ENCODE assay signal across 2 cellular contexts in the genomic region with DNA sequence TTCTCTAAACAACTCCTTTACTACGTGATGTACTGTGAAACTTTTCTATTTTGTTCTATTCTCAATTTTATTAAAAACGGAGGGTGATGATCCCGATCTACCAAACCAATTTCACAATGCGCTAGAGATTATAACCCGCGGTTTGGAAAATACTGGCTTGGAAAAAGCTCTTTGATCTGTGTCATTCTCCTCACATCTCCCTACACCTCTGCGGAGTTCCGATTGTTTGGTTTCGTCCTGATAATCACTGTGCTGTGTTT.
TF ChIP-seq lines count a peak whose summit lies in the region.

No MANE protein-coding gene starts in this region.

TF ChIP-seq in K562, 482 proteins besides CTCF, POLR2A, EP300 and RAD21 (continues in another document):
- TF ChIP-seq, protein P1, sequence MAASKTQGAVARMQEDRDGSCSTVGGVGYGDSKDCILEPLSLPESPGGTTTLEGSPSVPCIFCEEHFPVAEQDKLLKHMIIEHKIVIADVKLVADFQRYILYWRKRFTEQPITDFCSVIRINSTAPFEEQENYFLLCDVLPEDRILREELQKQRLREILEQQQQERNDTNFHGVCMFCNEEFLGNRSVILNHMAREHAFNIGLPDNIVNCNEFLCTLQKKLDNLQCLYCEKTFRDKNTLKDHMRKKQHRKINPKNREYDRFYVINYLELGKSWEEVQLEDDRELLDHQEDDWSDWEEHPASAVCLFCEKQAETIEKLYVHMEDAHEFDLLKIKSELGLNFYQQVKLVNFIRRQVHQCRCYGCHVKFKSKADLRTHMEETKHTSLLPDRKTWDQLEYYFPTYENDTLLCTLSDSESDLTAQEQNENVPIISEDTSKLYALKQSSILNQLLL (CRISPR knock-in tag; IDR thresholded peaks at IDR 0.05; ENCODE audit: borderline replicate concordance), result no peak
- TF ChIP-seq, protein P2, sequence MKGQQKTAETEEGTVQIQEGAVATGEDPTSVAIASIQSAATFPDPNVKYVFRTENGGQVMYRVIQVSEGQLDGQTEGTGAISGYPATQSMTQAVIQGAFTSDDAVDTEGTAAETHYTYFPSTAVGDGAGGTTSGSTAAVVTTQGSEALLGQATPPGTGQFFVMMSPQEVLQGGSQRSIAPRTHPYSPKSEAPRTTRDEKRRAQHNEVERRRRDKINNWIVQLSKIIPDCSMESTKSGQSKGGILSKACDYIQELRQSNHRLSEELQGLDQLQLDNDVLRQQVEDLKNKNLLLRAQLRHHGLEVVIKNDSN (CRISPR knock-in tag; IDR thresholded peaks at IDR 0.05), result no peak
- TF ChIP-seq ESRRA (IDR thresholded peaks at IDR 0.05; ENCODE audit: borderline replicate concordance, low read depth) (no peak), ZNF589 (CRISPR knock-in tag; IDR thresholded peaks at IDR 0.05; ENCODE audit: low read depth) (no peak), SMARCA4 (IDR thresholded peaks at IDR 0.05) (0 out of 2 replicates have a peak, but pooled peaks have one; percentile 25), NR2C2 (CRISPR knock-in tag; IDR thresholded peaks at IDR 0.05) (no peak), NR2C2 (tag; IDR thresholded peaks at IDR 0.05) (no peak), HNRNPH1 (optimal IDR thresholded peaks at IDR 0.05; ENCODE audit: low read depth, low read length) (no peak), HCFC1 (IDR thresholded peaks at IDR 0.05; ENCODE audit: low read depth, low read length) (no peak), BRF1 (IDR thresholded peaks at IDR 0.05; ENCODE audit: borderline replicate concordance, extremely low read depth, insufficient read length) (no peak), ELF1 (tag; IDR thresholded peaks at IDR 0.05) (no peak), NCOA4 (IDR thresholded peaks at IDR 0.05; ENCODE audit: partially characterized antibody) (no peak), ZNF695 (CRISPR knock-in tag; IDR thresholded peaks at IDR 0.05) (no peak), ZBTB17 (CRISPR knock-in tag; IDR thresholded peaks at IDR 0.05) (0 out of 2 replicates have a peak, but pooled peaks have one; percentile 35)
- TF ChIP-seq, protein P3, sequence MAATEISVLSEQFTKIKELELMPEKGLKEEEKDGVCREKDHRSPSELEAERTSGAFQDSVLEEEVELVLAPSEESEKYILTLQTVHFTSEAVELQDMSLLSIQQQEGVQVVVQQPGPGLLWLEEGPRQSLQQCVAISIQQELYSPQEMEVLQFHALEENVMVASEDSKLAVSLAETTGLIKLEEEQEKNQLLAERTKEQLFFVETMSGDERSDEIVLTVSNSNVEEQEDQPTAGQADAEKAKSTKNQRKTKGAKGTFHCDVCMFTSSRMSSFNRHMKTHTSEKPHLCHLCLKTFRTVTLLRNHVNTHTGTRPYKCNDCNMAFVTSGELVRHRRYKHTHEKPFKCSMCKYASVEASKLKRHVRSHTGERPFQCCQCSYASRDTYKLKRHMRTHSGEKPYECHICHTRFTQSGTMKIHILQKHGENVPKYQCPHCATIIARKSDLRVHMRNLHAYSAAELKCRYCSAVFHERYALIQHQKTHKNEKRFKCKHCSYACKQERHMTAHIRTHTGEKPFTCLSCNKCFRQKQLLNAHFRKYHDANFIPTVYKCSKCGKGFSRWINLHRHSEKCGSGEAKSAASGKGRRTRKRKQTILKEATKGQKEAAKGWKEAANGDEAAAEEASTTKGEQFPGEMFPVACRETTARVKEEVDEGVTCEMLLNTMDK (IDR thresholded peaks at IDR 0.05; ENCODE audit: borderline replicate concordance, insufficient read depth, low read depth, low read length, poor library complexity, severe bottlenecking), result no peak
- TF ChIP-seq, protein P4, sequence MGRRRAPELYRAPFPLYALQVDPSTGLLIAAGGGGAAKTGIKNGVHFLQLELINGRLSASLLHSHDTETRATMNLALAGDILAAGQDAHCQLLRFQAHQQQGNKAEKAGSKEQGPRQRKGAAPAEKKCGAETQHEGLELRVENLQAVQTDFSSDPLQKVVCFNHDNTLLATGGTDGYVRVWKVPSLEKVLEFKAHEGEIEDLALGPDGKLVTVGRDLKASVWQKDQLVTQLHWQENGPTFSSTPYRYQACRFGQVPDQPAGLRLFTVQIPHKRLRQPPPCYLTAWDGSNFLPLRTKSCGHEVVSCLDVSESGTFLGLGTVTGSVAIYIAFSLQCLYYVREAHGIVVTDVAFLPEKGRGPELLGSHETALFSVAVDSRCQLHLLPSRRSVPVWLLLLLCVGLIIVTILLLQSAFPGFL (CRISPR knock-in tag; IDR thresholded peaks at IDR 0.05), result no peak
- TF ChIP-seq, protein P5, sequence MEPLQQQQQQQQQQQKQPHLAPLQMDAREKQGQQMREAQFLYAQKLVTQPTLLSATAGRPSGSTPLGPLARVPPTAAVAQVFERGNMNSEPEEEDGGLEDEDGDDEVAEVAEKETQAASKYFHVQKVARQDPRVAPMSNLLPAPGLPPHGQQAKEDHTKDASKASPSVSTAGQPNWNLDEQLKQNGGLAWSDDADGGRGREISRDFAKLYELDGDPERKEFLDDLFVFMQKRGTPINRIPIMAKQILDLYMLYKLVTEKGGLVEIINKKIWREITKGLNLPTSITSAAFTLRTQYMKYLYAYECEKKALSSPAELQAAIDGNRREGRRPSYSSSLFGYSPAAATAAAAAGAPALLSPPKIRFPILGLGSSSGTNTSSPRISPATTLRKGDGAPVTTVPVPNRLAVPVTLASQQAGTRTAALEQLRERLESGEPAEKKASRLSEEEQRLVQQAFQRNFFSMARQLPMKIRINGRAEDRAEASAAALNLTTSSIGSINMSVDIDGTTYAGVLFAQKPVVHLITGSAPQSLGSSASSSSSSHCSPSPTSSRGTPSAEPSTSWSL (CRISPR knock-in tag; IDR thresholded peaks at IDR 0.05; ENCODE audit: borderline replicate concordance), result 0 out of 2 replicates have a peak, but pooled peaks have one; percentile 33
- TF ChIP-seq, protein P6, sequence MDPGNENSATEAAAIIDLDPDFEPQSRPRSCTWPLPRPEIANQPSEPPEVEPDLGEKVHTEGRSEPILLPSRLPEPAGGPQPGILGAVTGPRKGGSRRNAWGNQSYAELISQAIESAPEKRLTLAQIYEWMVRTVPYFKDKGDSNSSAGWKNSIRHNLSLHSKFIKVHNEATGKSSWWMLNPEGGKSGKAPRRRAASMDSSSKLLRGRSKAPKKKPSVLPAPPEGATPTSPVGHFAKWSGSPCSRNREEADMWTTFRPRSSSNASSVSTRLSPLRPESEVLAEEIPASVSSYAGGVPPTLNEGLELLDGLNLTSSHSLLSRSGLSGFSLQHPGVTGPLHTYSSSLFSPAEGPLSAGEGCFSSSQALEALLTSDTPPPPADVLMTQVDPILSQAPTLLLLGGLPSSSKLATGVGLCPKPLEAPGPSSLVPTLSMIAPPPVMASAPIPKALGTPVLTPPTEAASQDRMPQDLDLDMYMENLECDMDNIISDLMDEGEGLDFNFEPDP (CRISPR knock-in tag; IDR thresholded peaks at IDR 0.05), result no peak

TF ChIP-seq in HepG2, 621 proteins besides CTCF, POLR2A, EP300 and RAD21 (continues in another document):
- TF ChIP-seq CEBPG (CRISPR knock-in tag; IDR thresholded peaks at IDR 0.05) (no peak), NFKBIZ (CRISPR knock-in tag; IDR thresholded peaks at IDR 0.05) (no peak), CREB1 (IDR thresholded peaks at IDR 0.05) (no peak), CREB1 (CRISPR knock-in tag; IDR thresholded peaks at IDR 0.05) (peak; percentile 58; the same call in 1 of the 2 replicates), NKX3-1 (CRISPR knock-in tag; IDR thresholded peaks at IDR 0.05) (no peak), SMARCC2 (IDR thresholded peaks at IDR 0.05) (no peak), TCF7 (IDR thresholded peaks at IDR 0.05; ENCODE audit: low read depth) (0 out of 2 replicates have a peak, but pooled peaks have one; percentile 16), DNMT1 (CRISPR knock-in tag; IDR thresholded peaks at IDR 0.05) (no peak), HOXA9 (CRISPR knock-in tag; IDR thresholded peaks at IDR 0.05; ENCODE audit: borderline replicate concordance) (no peak), ZEB1 (IDR thresholded peaks at IDR 0.05; ENCODE audit: insufficient replicate concordance, low read depth) (peak; percentile 60), FOXC1 (CRISPR knock-in tag; IDR thresholded peaks at IDR 0.05; ENCODE audit: borderline replicate concordance) (0 out of 2 replicates have a peak, but pooled peaks have one; percentile 57), MAZ (IDR thresholded peaks at IDR 0.05; ENCODE audit: borderline replicate concordance, low read depth, low read length) (no peak), MAZ (CRISPR knock-in tag; IDR thresholded peaks at IDR 0.05; ENCODE audit: low read depth) (no peak), ATM (IDR thresholded peaks at IDR 0.05; ENCODE audit: borderline replicate concordance) (no peak), ZC3H13 (CRISPR knock-in tag; IDR thresholded peaks at IDR 0.05) (no peak), ZNF251 (CRISPR knock-in tag; IDR thresholded peaks at IDR 0.05) (no peak), ZNF34 (CRISPR knock-in tag; IDR thresholded peaks at IDR 0.05; ENCODE audit: borderline replicate concordance) (no peak), SSRP1 (CRISPR knock-in tag; IDR thresholded peaks at IDR 0.05) (0 out of 2 replicates have a peak, but pooled peaks have one; percentile 25), ZNF446 (CRISPR knock-in tag; IDR thresholded peaks at IDR 0.05) (0 out of 2 replicates have a peak, but pooled peaks have one; percentile 12), TARDBP (CRISPR knock-in tag; IDR thresholded peaks at IDR 0.05) (no peak)
- TF ChIP-seq, protein P7, sequence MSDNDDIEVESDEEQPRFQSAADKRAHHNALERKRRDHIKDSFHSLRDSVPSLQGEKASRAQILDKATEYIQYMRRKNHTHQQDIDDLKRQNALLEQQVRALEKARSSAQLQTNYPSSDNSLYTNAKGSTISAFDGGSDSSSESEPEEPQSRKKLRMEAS (IDR thresholded peaks at IDR 0.05), result no peak
- TF ChIP-seq, protein P8, sequence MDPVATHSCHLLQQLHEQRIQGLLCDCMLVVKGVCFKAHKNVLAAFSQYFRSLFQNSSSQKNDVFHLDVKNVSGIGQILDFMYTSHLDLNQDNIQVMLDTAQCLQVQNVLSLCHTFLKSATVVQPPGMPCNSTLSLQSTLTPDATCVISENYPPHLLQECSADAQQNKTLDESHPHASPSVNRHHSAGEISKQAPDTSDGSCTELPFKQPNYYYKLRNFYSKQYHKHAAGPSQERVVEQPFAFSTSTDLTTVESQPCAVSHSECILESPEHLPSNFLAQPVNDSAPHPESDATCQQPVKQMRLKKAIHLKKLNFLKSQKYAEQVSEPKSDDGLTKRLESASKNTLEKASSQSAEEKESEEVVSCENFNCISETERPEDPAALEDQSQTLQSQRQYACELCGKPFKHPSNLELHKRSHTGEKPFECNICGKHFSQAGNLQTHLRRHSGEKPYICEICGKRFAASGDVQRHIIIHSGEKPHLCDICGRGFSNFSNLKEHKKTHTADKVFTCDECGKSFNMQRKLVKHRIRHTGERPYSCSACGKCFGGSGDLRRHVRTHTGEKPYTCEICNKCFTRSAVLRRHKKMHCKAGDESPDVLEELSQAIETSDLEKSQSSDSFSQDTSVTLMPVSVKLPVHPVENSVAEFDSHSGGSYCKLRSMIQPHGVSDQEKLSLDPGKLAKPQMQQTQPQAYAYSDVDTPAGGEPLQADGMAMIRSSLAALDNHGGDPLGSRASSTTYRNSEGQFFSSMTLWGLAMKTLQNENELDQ (CRISPR knock-in tag; IDR thresholded peaks at IDR 0.05; ENCODE audit: borderline replicate concordance), result no peak
- TF ChIP-seq, protein P9, sequence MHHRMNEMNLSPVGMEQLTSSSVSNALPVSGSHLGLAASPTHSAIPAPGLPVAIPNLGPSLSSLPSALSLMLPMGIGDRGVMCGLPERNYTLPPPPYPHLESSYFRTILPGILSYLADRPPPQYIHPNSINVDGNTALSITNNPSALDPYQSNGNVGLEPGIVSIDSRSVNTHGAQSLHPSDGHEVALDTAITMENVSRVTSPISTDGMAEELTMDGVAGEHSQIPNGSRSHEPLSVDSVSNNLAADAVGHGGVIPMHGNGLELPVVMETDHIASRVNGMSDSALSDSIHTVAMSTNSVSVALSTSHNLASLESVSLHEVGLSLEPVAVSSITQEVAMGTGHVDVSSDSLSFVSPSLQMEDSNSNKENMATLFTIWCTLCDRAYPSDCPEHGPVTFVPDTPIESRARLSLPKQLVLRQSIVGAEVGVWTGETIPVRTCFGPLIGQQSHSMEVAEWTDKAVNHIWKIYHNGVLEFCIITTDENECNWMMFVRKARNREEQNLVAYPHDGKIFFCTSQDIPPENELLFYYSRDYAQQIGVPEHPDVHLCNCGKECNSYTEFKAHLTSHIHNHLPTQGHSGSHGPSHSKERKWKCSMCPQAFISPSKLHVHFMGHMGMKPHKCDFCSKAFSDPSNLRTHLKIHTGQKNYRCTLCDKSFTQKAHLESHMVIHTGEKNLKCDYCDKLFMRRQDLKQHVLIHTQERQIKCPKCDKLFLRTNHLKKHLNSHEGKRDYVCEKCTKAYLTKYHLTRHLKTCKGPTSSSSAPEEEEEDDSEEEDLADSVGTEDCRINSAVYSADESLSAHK (CRISPR knock-in tag; IDR thresholded peaks at IDR 0.05; ENCODE audit: borderline replicate concordance), result no peak
- TF ChIP-seq, protein P10, sequence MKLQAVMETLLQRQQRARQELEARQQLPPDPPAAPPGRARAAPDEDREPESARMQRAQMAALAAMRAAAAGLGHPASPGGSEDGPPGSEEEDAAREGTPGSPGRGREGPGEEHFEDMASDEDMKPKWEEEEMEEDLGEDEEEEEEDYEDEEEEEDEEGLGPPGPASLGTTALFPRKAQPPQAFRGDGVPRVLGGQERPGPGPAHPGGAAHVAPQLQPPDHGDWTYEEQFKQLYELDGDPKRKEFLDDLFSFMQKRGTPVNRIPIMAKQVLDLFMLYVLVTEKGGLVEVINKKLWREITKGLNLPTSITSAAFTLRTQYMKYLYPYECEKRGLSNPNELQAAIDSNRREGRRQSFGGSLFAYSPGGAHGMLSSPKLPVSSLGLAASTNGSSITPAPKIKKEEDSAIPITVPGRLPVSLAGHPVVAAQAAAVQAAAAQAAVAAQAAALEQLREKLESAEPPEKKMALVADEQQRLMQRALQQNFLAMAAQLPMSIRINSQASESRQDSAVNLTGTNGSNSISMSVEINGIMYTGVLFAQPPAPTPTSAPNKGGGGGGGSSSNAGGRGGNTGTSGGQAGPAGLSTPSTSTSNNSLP (IDR thresholded peaks at IDR 0.05; ENCODE audit: low read depth, low read length), result no peak
- TF ChIP-seq, protein P11, sequence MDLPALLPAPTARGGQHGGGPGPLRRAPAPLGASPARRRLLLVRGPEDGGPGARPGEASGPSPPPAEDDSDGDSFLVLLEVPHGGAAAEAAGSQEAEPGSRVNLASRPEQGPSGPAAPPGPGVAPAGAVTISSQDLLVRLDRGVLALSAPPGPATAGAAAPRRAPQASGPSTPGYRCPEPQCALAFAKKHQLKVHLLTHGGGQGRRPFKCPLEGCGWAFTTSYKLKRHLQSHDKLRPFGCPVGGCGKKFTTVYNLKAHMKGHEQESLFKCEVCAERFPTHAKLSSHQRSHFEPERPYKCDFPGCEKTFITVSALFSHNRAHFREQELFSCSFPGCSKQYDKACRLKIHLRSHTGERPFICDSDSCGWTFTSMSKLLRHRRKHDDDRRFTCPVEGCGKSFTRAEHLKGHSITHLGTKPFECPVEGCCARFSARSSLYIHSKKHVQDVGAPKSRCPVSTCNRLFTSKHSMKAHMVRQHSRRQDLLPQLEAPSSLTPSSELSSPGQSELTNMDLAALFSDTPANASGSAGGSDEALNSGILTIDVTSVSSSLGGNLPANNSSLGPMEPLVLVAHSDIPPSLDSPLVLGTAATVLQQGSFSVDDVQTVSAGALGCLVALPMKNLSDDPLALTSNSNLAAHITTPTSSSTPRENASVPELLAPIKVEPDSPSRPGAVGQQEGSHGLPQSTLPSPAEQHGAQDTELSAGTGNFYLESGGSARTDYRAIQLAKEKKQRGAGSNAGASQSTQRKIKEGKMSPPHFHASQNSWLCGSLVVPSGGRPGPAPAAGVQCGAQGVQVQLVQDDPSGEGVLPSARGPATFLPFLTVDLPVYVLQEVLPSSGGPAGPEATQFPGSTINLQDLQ (CRISPR knock-in tag; IDR thresholded peaks at IDR 0.05), result no peak
